ENCODE assay signal across 21 cellular contexts in the genomic region with DNA sequence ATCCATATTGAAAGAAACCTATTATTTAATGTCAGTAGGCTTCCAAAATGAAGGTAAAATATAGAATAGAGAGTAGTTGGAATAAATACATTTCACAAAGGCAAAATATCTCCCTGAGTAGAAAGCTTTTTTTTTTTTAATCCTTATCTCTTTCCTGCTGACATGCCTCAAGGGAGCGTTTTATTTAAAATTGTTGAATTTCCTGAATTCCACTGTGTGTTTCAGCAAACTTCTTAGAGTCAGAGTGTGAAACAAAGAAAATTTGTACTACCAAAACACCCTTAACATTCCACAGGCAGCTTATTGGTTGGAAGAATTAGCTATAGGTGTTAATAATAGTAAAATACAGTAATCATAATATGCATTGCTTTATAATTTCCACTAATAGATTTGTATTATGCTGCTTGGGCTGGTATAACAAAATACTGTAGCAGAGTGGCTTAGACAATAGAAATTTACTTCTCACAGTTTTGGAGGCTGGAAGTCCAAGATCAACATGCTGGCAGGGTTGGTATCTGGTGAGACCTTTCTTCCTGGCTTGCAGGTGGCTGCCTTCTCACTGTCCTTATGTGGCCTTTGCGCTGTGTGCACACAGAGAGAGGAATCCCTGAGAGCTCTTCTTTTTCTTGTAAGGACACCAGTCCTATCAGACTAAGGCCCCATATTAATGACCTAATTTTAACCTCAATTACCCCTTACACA.
"Had no signal": no experiment of that assay in that cellular context is flagged by ENCODE, and none has a peak within 500 bp of the region (broad histone marks: within the 10 kb centered on the region; RNA-seq: fewer than 3 reads in every experiment).

No MANE protein-coding gene starts in this region.

- H3K4me1 ChIP-seq: adrenal gland had no signal

- H3K27me3 ChIP-seq: adrenal gland had no signal

- ATAC-seq: activated CD4-positive, CD25-positive, alpha-beta regulatory T cell treated with anti-CD3 and anti-CD28 coated beads, Interleukin-2, amount 50 U/mL, for 24 hours; activated CD8-positive, alpha-beta T cell treated with anti-CD3 and anti-CD28 coated beads, Interleukin-2, amount 10 ng/mL, durations not matched to agents 7 days and 5 days; PC-3; T-helper 17 cell had no signal

- DNase-seq: activated CD4-positive, alpha-beta T cell treated with anti-CD3 and anti-CD28 coated beads for 48 hours; activated CD4-positive, alpha-beta T cell treated with anti-CD3 and anti-CD28 coated beads, Interleukin-2, amount 50 U/mL, for 4 hours; activated CD8-positive, alpha-beta memory T cell treated with anti-CD3 and anti-CD28 coated beads, Interleukin-2, amount 50 U/mL, for 48 hours; activated CD8-positive, alpha-beta T cell treated with anti-CD3 and anti-CD28 coated beads, Interleukin-2, amount 10 ng/mL, durations not matched to agents 7 days and 5 days; activated naive CD4-positive, alpha-beta T cell treated with anti-CD3 and anti-CD28 coated beads, Interleukin-2, amount 50 U/mL, for 16 hours; activated naive CD8-positive, alpha-beta T cell treated with anti-CD3 and anti-CD28 coated beads, Interleukin-2, amount 10 ng/mL, durations not matched to agents 7 days and 5 days; activated T-cell treated with anti-CD3 and anti-CD28 coated beads, Interleukin-2, amount 50 U/mL, for 1 hour; adrenal gland; anterior cingulate cortex; MM.1S; NCI-H1105; NCI-H1436 treated with DMSO at 0.1 percent for 48 hours; NCI-H187; NCI-H2081; NCI-H446; NCI-H524; PC-3; SIG-M5; T-helper 17 cell; T-helper 9 cell had no signal

- H3K36me3 ChIP-seq: adrenal gland had no signal

- H3K27ac ChIP-seq: adrenal gland had no signal

- H3K4me3 ChIP-seq: adrenal gland had no signal
